In the genomic region with DNA sequence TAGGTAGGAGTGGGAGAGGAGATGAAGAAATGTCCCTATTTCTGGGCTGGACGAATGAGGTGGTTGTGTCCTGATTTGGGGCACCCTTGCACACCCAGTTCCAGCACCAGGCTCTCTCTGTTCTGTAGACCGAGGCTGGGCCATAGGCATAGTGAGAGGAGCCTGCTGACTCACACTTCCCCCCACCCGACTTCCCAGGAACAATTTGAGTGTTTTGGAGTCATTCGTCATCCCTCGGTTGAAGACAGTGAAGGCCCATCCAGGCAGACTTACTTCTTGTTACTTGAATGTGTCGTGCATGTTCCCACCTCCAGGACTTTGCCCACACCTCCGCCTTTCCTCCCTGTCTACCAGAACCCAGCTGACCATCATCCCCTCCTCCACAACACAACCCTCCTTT, we compare ENCODE assay signal across 1 cellular context.
TF ChIP-seq lines count a peak whose summit lies in the region.

No MANE protein-coding gene starts in this region.

TF ChIP-seq in H1, 55 proteins besides CTCF, POLR2A, EP300 and RAD21:
- TF ChIP-seq POLR2AphosphoS5 (IDR thresholded peaks at IDR 0.05; ENCODE audit: low read depth, low read length) (no peak), KDM1A (IDR thresholded peaks at IDR 0.05; ENCODE audit: borderline replicate concordance, low read length) (no peak), SIRT6 (IDR thresholded peaks at IDR 0.05; ENCODE audit: low read length) (no peak), SIX5 (IDR thresholded peaks at IDR 0.05; ENCODE audit: low read depth, low read length) (no peak), CBX8 (IDR thresholded peaks at IDR 0.05; ENCODE audit: borderline replicate concordance, low read depth, low read length) (no peak), ASH2L (IDR thresholded peaks at IDR 0.05; ENCODE audit: low read length) (no peak), MAFK (IDR thresholded peaks at IDR 0.05; ENCODE audit: low read depth, low read length) (no peak), SP1 (IDR thresholded peaks at IDR 0.05; ENCODE audit: low read depth, low read length) (no peak)
- TF ChIP-seq, protein P1, sequence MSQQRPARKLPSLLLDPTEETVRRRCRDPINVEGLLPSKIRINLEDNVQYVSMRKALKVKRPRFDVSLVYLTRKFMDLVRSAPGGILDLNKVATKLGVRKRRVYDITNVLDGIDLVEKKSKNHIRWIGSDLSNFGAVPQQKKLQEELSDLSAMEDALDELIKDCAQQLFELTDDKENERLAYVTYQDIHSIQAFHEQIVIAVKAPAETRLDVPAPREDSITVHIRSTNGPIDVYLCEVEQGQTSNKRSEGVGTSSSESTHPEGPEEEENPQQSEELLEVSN (IDR thresholded peaks at IDR 0.05): no peak
- TF ChIP-seq, protein P2, sequence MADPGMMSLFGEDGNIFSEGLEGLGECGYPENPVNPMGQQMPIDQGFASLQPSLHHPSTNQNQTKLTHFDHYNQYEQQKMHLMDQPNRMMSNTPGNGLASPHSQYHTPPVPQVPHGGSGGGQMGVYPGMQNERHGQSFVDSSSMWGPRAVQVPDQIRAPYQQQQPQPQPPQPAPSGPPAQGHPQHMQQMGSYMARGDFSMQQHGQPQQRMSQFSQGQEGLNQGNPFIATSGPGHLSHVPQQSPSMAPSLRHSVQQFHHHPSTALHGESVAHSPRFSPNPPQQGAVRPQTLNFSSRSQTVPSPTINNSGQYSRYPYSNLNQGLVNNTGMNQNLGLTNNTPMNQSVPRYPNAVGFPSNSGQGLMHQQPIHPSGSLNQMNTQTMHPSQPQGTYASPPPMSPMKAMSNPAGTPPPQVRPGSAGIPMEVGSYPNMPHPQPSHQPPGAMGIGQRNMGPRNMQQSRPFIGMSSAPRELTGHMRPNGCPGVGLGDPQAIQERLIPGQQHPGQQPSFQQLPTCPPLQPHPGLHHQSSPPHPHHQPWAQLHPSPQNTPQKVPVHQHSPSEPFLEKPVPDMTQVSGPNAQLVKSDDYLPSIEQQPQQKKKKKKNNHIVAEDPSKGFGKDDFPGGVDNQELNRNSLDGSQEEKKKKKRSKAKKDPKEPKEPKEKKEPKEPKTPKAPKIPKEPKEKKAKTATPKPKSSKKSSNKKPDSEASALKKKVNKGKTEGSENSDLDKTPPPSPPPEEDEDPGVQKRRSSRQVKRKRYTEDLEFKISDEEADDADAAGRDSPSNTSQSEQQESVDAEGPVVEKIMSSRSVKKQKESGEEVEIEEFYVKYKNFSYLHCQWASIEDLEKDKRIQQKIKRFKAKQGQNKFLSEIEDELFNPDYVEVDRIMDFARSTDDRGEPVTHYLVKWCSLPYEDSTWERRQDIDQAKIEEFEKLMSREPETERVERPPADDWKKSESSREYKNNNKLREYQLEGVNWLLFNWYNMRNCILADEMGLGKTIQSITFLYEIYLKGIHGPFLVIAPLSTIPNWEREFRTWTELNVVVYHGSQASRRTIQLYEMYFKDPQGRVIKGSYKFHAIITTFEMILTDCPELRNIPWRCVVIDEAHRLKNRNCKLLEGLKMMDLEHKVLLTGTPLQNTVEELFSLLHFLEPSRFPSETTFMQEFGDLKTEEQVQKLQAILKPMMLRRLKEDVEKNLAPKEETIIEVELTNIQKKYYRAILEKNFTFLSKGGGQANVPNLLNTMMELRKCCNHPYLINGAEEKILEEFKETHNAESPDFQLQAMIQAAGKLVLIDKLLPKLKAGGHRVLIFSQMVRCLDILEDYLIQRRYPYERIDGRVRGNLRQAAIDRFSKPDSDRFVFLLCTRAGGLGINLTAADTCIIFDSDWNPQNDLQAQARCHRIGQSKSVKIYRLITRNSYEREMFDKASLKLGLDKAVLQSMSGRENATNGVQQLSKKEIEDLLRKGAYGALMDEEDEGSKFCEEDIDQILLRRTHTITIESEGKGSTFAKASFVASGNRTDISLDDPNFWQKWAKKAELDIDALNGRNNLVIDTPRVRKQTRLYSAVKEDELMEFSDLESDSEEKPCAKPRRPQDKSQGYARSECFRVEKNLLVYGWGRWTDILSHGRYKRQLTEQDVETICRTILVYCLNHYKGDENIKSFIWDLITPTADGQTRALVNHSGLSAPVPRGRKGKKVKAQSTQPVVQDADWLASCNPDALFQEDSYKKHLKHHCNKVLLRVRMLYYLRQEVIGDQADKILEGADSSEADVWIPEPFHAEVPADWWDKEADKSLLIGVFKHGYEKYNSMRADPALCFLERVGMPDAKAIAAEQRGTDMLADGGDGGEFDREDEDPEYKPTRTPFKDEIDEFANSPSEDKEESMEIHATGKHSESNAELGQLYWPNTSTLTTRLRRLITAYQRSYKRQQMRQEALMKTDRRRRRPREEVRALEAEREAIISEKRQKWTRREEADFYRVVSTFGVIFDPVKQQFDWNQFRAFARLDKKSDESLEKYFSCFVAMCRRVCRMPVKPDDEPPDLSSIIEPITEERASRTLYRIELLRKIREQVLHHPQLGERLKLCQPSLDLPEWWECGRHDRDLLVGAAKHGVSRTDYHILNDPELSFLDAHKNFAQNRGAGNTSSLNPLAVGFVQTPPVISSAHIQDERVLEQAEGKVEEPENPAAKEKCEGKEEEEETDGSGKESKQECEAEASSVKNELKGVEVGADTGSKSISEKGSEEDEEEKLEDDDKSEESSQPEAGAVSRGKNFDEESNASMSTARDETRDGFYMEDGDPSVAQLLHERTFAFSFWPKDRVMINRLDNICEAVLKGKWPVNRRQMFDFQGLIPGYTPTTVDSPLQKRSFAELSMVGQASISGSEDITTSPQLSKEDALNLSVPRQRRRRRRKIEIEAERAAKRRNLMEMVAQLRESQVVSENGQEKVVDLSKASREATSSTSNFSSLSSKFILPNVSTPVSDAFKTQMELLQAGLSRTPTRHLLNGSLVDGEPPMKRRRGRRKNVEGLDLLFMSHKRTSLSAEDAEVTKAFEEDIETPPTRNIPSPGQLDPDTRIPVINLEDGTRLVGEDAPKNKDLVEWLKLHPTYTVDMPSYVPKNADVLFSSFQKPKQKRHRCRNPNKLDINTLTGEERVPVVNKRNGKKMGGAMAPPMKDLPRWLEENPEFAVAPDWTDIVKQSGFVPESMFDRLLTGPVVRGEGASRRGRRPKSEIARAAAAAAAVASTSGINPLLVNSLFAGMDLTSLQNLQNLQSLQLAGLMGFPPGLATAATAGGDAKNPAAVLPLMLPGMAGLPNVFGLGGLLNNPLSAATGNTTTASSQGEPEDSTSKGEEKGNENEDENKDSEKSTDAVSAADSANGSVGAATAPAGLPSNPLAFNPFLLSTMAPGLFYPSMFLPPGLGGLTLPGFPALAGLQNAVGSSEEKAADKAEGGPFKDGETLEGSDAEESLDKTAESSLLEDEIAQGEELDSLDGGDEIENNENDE (IDR thresholded peaks at IDR 0.05; ENCODE audit: insufficient replicate concordance, low read length): no peak
